Comparison of ENCODE assay signal across 12 cellular contexts in genomic region chr3:152280539-152280938, GRCh38. TPM values are rescaled to one million over a fixed set of nuclear protein-coding genes. Genes with fewer than 3 reads are reported as not detected.
DNase-seq lines count a peak whose midpoint lies in the region; ATAC-seq and TF ChIP-seq lines count a peak whose summit lies in the region.
"Had no signal": no experiment of that assay in that cellular context is flagged by ENCODE, and none has a peak within 500 bp of the region (broad histone marks: within the 10 kb centered on the region; RNA-seq: fewer than 3 reads in every experiment).

No MANE protein-coding gene starts in this region.

- H3K9me3 ChIP-seq in left ventricle myocardium inferior (replicated peaks), result no peaks in the 10 kb centered on the region
- no peaks in the 10 kb centered on the region for H3K9me3 ChIP-seq in left lung

- H3K4me1 Mint-ChIP-seq in activated CD4-positive, alpha-beta memory T cell treated with anti-CD3 and anti-CD28 coated beads for 36 hours (ENCODE audit: low read depth), result peaks cover 74% of the 10 kb centered on the region

- CTCF ChIA-PET in activated CD4-positive, alpha-beta memory T cell treated with anti-CD3 and anti-CD28 coated beads for 36 hours (lab: Charles Lee), result interaction anchor here (0.7 to 2.1 kb wide), 5 partner anchors 12 to 192 kb away, joined by 3 to 7 read pairs (median 4); partner anchors contain the start of gene MBNL1

- H3K27me3 Mint-ChIP-seq in activated CD4-positive, alpha-beta memory T cell treated with anti-CD3 and anti-CD28 coated beads for 36 hours, result no peaks in the 10 kb centered on the region

- ATAC-seq in left lung, result no peak
- ATAC-seq in GM18517 (IDR thresholded peaks at IDR 0.05; ENCODE audit: unreplicated experiment), result no peak

- H3K4me1 ChIP-seq in left ventricle myocardium inferior, result peaks cover 100% of the 10 kb centered on the region
- peaks cover 62 to 96% of the 10 kb centered on the region in 2 donors for H3K4me1 ChIP-seq in left lung

- H3K4me3 Mint-ChIP-seq in activated CD4-positive, alpha-beta memory T cell treated with anti-CD3 and anti-CD28 coated beads for 36 hours, result peak overlapping the region; percentile 59

- H3K9me3 Mint-ChIP-seq in activated CD4-positive, alpha-beta memory T cell treated with anti-CD3 and anti-CD28 coated beads for 36 hours, result no peaks in the 10 kb centered on the region

- DNase-seq in left ventricle myocardium inferior (no peak), cardiac septum (ENCODE audit: low spot score) (no peak), left lung (no peak), G401 (ENCODE audit: low spot score) (no peak), NCI-H226 (no peak), NCI-H774 (lab: John Stamatoyannopoulos, UW) (no peak)
- no peak for DNase-seq in activated CD4-positive, alpha-beta memory T cell treated with anti-CD3 and anti-CD28 coated beads for 36 hours
- DNase-seq: activated naive CD4-positive, alpha-beta T cell; GDM1; NCI-H1930; SIG-M5 had no signal

- H3K27ac ChIP-seq in left ventricle myocardium inferior (replicated peaks) (peak overlapping the region; percentile 99), left lung (peak overlapping the region; percentile 8 to 42)

- peak overlapping the region; percentile 47 for H3K4me3 ChIP-seq in left ventricle myocardium inferior
- no peak overlapping the region for H3K4me3 ChIP-seq in left lung

- H3K36me3 Mint-ChIP-seq in activated CD4-positive, alpha-beta memory T cell treated with anti-CD3 and anti-CD28 coated beads for 36 hours, result peaks cover 2% of the 10 kb centered on the region

- H3K27me3 ChIP-seq in left ventricle myocardium inferior (ENCODE audit: low read depth) (no peaks in the 10 kb centered on the region), left lung (no peaks in the 10 kb centered on the region)

- TF ChIP-seq CTCF in left ventricle myocardium inferior (IDR thresholded peaks at IDR 0.05; ENCODE audit: borderline replicate concordance) (no peak), left lung (IDR thresholded peaks at IDR 0.05) (no peak)

- POLR2A ChIA-PET in activated CD4-positive, alpha-beta memory T cell treated with anti-CD3 and anti-CD28 coated beads for 36 hours (lab: Charles Lee), result interaction anchor here (1.0 to 9.2 kb wide), 9 partner anchors 9 to 82 kb away, joined by 3 to 109 read pairs (median 4); partner anchors contain the start of gene MBNL1

- no peaks in the 10 kb centered on the region for H3K36me3 ChIP-seq in left ventricle myocardium inferior
- H3K36me3 ChIP-seq in left lung, result no peaks in the 10 kb centered on the region

- peak overlapping the region; percentile 83 for H3K27ac Mint-ChIP-seq in activated CD4-positive, alpha-beta memory T cell treated with anti-CD3 and anti-CD28 coated beads for 36 hours

- in situ Hi-C loops in G401 (cut with HindIII; ENCODE audit: low sequenced_read_pairs), result no loop called here

- intact Hi-C loops in left ventricle myocardium inferior (cut with micrococcal nuclease) (no loop called here), cardiac septum (cut with DNase I) (no loop called here), left lung (cut with DNase I) (no loop called here)
- intact Hi-C loops in activated CD4-positive, alpha-beta memory T cell treated with anti-CD3 and anti-CD28 coated beads for 36 hours (cut with micrococcal nuclease), result loop anchor here (2.0 kb wide), 1 partner anchor 38 kb away; no protein-coding TSS in a partner anchor

RNA-seq across cellular contexts. Expression of gene MBNL1, which starts 11.8 kb away (rescaled TPM):
- 172 TPM for total RNA-seq in left ventricle myocardium inferior
- 178 TPM for total RNA-seq in cardiac septum
- 100 to 1,000 TPM; 290 to 302 TPM for total RNA-seq in activated CD4-positive, alpha-beta memory T cell treated with anti-CD3 and anti-CD28 coated beads for 36 hours
- 100 to 1,000 TPM; 226 to 246 TPM for total RNA-seq in left lung
- 31.4 and 61.2 TPM in 2 replicates for total RNA-seq in G401 (2014; rRNA removed; shearing (Covaris generic))
